9 cellular contexts compared by ENCODE assay signal in genomic region chr19:919157-920050, GRCh38. TPM values are rescaled to one million over a fixed set of nuclear protein-coding genes. Genes with fewer than 3 reads are reported as not detected.
A peak's percentile ranks its signal among the peaks of the same experiment; 100 is the strongest.
DNase-seq lines count a peak whose midpoint lies in the region; ATAC-seq and TF ChIP-seq lines count a peak whose summit lies in the region.
"Had no signal": no experiment of that assay in that cellular context is flagged by ENCODE, and none has a peak within 500 bp of the region (broad histone marks: within the 10 kb centered on the region; RNA-seq: fewer than 3 reads in every experiment).

No MANE protein-coding gene starts in this region.

- 4 to 8% methylated on average over 14 to 37 of the region's 70 CpGs for WGBS in tibial nerve, 2 donors

- peak overlapping the region; percentile 51 to 88 (median 69) for H3K4me3 Mint-ChIP-seq in naive B cell

- no peak for TF ChIP-seq CTCF in tibial nerve (IDR thresholded peaks at IDR 0.05)

- H3K4me3 ChIP-seq in tibial nerve, result peak overlapping the region in 2 of 4 donors; percentile 27 to 36

- peaks cover 16 to 41% (median 33%) of the 10 kb centered on the region in 3 donors for H3K4me1 Mint-ChIP-seq in naive B cell

- peak overlapping the region in 1 of 4 donors; percentile 40 for H3K27ac ChIP-seq in tibial nerve

- TF ChIP-seq EP300 in tibial nerve (IDR thresholded peaks at IDR 0.05), result no peak

- H3K9me3 Mint-ChIP-seq in naive B cell, result no peaks in the 10 kb centered on the region

- TF ChIP-seq POLR2A in tibial nerve (IDR thresholded peaks at IDR 0.05), result no peak

- peaks cover 3 to 50% of the 10 kb centered on the region in 2 donors for H3K27me3 ChIP-seq in tibial nerve

- H3K4me1 ChIP-seq in tibial nerve, result peaks cover 0 to 59% (median 27%) of the 10 kb centered on the region in 4 donors

- POLR2A ChIA-PET in HEK293T (lab: Yijun Ruan, JAX), result interaction anchor here (0.6 to 1.1 kb wide), 3 partner anchors 11 to 121 kb away, joined by 3 to 4 read pairs (median 4); partner anchors contain the start of gene WDR18

- peak; percentile 34 to 37 for ATAC-seq in naive B cell (ENCODE audit: low read depth in 2 of 2)

- H3K27me3 Mint-ChIP-seq in naive B cell, result peaks cover 0 to 11% (median 4%) of the 10 kb centered on the region in 3 donors

- no peaks in the 10 kb centered on the region for H3K36me3 Mint-ChIP-seq in naive B cell

- H3K9me3 ChIP-seq in tibial nerve, result no peaks in the 10 kb centered on the region

- peak overlapping the region in 4 of 6 donors; percentile 20 to 91 (median 38) for H3K27ac Mint-ChIP-seq in naive B cell

- CTCF ChIA-PET in HEK293T (lab: Yijun Ruan, JAX), result no interaction called here

- peak; percentile 92 for DNase-seq in DMS53 (lab: John Stamatoyannopoulos, UW)
- DNase-seq in NCI-H1105 treated with DMSO at 0.1 percent for 48 hours (lab: John Stamatoyannopoulos, UW), result peak; percentile 75
- peak; percentile 79 for DNase-seq in activated CD8-positive, alpha-beta memory T cell treated with anti-CD3 and anti-CD28 coated beads, Interleukin-2, amount 50 U/mL, for 48 hours
- DNase-seq in naive B cell, result peak; percentile 63
- DNase-seq in HEK293T (ENCODE audit: extremely low spot score), result no peak
- DNase-seq in T-helper 9 cell, result no peak
- no peak for DNase-seq in tibial nerve (ENCODE audit: low spot score in 2 of 2)
- no peak for DNase-seq in NCI-H128 (lab: John Stamatoyannopoulos, UW; ENCODE audit: unreplicated experiment)

- no peaks in the 10 kb centered on the region for H3K36me3 ChIP-seq in tibial nerve

TF ChIP-seq in HEK293T, 16 proteins besides CTCF, POLR2A, EP300 and RAD21:
- TF ChIP-seq FOXA1 (IDR thresholded peaks at IDR 0.05), result no peak

RNA-seq across cellular contexts. Expression of gene KISS1R, which starts 2.3 kb away (rescaled TPM):
- polyA plus RNA-seq in naive B cell (ENCODE audit: low read depth in 6 of 6), result under 1 TPM in 4 of 6 donors, not detected in 2; 0.17 to 0.42 (median 0.33) TPM
- not detected for total RNA-seq in tibial nerve

RNA-seq across cellular contexts. Expression of gene R3HDM4, which starts 6.4 kb away (rescaled TPM):
- 100 to 1,000 TPM; 162 to 209 (median 175) TPM for polyA plus RNA-seq in naive B cell (ENCODE audit: low read depth in 6 of 6)
- total RNA-seq in tibial nerve, result 10 to 100 TPM; 30.2 to 47.7 (median 37.6) TPM

RNA-seq across cellular contexts. Expression of gene ARID3A, which starts 6.4 kb away (rescaled TPM):
- 1 to 10 TPM in 1 of 6 donors, under 1 TPM in 5; 0.13 to 1.1 (median 0.59) TPM for polyA plus RNA-seq in naive B cell (ENCODE audit: low read depth in 6 of 6)
- total RNA-seq in tibial nerve, result 10 to 100 TPM in 3 of 4 donors, 1 to 10 TPM in 1; 8.1 to 15.3 (median 12.5) TPM

RNA-seq across cellular contexts. Expression of gene RNU6-9, which starts 26.1 kb away (rescaled TPM):
- polyA plus RNA-seq in naive B cell (ENCODE audit: low read depth in 6 of 6), result not detected
- not detected for total RNA-seq in tibial nerve
- total RNA-seq: T-helper 1 cell treated with Interleukin-12 subunit alpha and Interleukin-12 subunit beta and Interleukin-4 antibody, amounts not matched to agents 30 ng/mL and 1 ng/mL, for 36 hours had no signal

RNA-seq across cellular contexts. Expression of gene MED16, which starts 26.4 kb away (rescaled TPM):
- polyA plus RNA-seq in naive B cell (ENCODE audit: low read depth in 6 of 6), result 10 to 100 TPM; 34.0 to 89.4 (median 51.1) TPM
- total RNA-seq in tibial nerve, result 10 to 100 TPM; 49.6 to 67.5 (median 53.9) TPM

Comparison
In these comparisons a context has a peak if more than half of its experiments do, and no peak if none do; other contexts are left out.
1. DNase-seq: peak in DMS53 (single experiment), NCI-H1105 treated with DMSO at 0.1 percent for 48 hours (single experiment), activated CD8-positive, alpha-beta memory T cell treated with anti-CD3 and anti-CD28 coated beads, Interleukin-2, amount 50 U/mL, for 48 hours (single experiment) and naive B cell (single experiment); none in HEK293T (single experiment), T-helper 9 cell (single experiment), tibial nerve (0 of 2) and NCI-H128 (single experiment).